8 cellular contexts compared by ENCODE assay signal in genomic region chr12:122368361-122369073, GRCh38. TPM values are rescaled to one million over a fixed set of nuclear protein-coding genes. Genes with fewer than 3 reads are reported as not detected.
A peak's percentile ranks its signal among the peaks of the same experiment; 100 is the strongest.
DNase-seq lines count a peak whose midpoint lies in the region; ATAC-seq and TF ChIP-seq lines count a peak whose summit lies in the region.

No MANE protein-coding gene starts in this region.

- H3K9me3 Mint-ChIP-seq in activated CD4-positive, alpha-beta T cell treated with anti-CD3 and anti-CD28 coated beads for 36 hours (ENCODE audit: low read depth) = no peaks in the 10 kb centered on the region
- no peaks in the 10 kb centered on the region for H3K9me3 Mint-ChIP-seq in WTC11
- H3K9me3 Mint-ChIP-seq in type B pancreatic cell = no peaks in the 10 kb centered on the region

- CTCF ChIA-PET in activated CD4-positive, alpha-beta T cell treated with anti-CD3 and anti-CD28 coated beads for 36 hours (lab: Charles Lee) = interaction anchor here (0.6 to 4.3 kb wide), 3 partner anchors 13 to 104 kb away, joined by 3 to 30 read pairs (median 5); no protein-coding TSS in a partner anchor
- CTCF ChIA-PET in WTC11 (lab: Charles Lee) = interaction anchor here (0.8 to 1.2 kb wide), 2 partner anchors 31 to 32 kb away, joined by 3 to 6 read pairs; no protein-coding TSS in a partner anchor

- peaks cover 26% of the 10 kb centered on the region for H3K4me1 Mint-ChIP-seq in activated CD4-positive, alpha-beta T cell treated with anti-CD3 and anti-CD28 coated beads for 36 hours
- H3K4me1 Mint-ChIP-seq in WTC11 (peaks cover 11% of the 10 kb centered on the region), type B pancreatic cell (ENCODE audit: unreplicated experiment) (peaks cover 8% of the 10 kb centered on the region)

- H3K27ac Mint-ChIP-seq in activated CD4-positive, alpha-beta T cell treated with anti-CD3 and anti-CD28 coated beads for 36 hours = peak overlapping the region; percentile 25
- H3K27ac Mint-ChIP-seq in WTC11 = peak overlapping the region; percentile 9; the same call in 1 of the 2 replicates
- H3K27ac Mint-ChIP-seq in type B pancreatic cell = peak overlapping the region; percentile 84

- ATAC-seq in activated CD4-positive, alpha-beta T cell treated with anti-CD3 and anti-CD28 coated beads for 36 hours = no peak
- no peak for ATAC-seq in WTC11

- H3K27me3 Mint-ChIP-seq in activated CD4-positive, alpha-beta T cell treated with anti-CD3 and anti-CD28 coated beads for 36 hours = no peaks in the 10 kb centered on the region
- H3K27me3 Mint-ChIP-seq in WTC11 (ENCODE audit: low read depth) (no peaks in the 10 kb centered on the region), type B pancreatic cell (no peaks in the 10 kb centered on the region)

- DNase-seq in activated CD4-positive, alpha-beta T cell treated with anti-CD3 and anti-CD28 coated beads for 36 hours = no peak
- DNase-seq in activated CD4-positive, alpha-beta T cell treated with anti-CD3 and anti-CD28 coated beads for 1 hour = no peak
- DNase-seq in WTC11 (ENCODE audit: low spot score) (no peak), left kidney (ENCODE audit: low read depth, low spot score) (peak; percentile 61), type B pancreatic cell (ENCODE audit: extremely low spot score, unreplicated experiment) (no peak), nucleus accumbens (lab: John Stamatoyannopoulos, UW) (no peak), HuH-7.5 (ENCODE audit: low spot score) (no peak), NCI-H524 (lab: John Stamatoyannopoulos, UW) (no peak)

- intact Hi-C loops in activated CD4-positive, alpha-beta T cell treated with anti-CD3 and anti-CD28 coated beads for 36 hours (cut with DNase I, micrococcal nuclease) = no loop called here

- peaks cover 23% of the 10 kb centered on the region for H3K36me3 Mint-ChIP-seq in activated CD4-positive, alpha-beta T cell treated with anti-CD3 and anti-CD28 coated beads for 36 hours (ENCODE audit: low read depth)
- H3K36me3 Mint-ChIP-seq in WTC11 = no peaks in the 10 kb centered on the region; the same call in 1 of the 2 replicates
- peaks cover 19% of the 10 kb centered on the region for H3K36me3 Mint-ChIP-seq in type B pancreatic cell

- POLR2A ChIA-PET in activated CD4-positive, alpha-beta T cell treated with anti-CD3 and anti-CD28 coated beads for 36 hours (lab: Charles Lee) = interaction anchor here (0.6 kb wide), 1 partner anchor 47 kb away, joined by 5 read pairs; no protein-coding TSS in a partner anchor
- POLR2A ChIA-PET in WTC11 (lab: Charles Lee) = no interaction called here

- H3K4me3 Mint-ChIP-seq in activated CD4-positive, alpha-beta T cell treated with anti-CD3 and anti-CD28 coated beads for 36 hours = no peak overlapping the region
- H3K4me3 Mint-ChIP-seq in WTC11 (no peak overlapping the region), type B pancreatic cell (no peak overlapping the region)

- TF ChIP-seq CTCF in WTC11 (IDR thresholded peaks at IDR 0.05) = no peak
- no peak for TF ChIP-seq CTCF in type B pancreatic cell (conservative IDR thresholded peaks at IDR 0.05)

TF ChIP-seq in WTC11, 78 proteins besides CTCF, POLR2A, EP300 and RAD21:
- TF ChIP-seq ATF3 (CRISPR knock-in tag; conservative IDR thresholded peaks at IDR 0.05) (no peak), ETV6 (CRISPR knock-in tag; IDR thresholded peaks at IDR 0.05) (no peak), ZBTB21 (CRISPR knock-in tag; IDR thresholded peaks at IDR 0.05; ENCODE audit: borderline replicate concordance) (no peak), MAX (CRISPR knock-in tag; IDR thresholded peaks at IDR 0.05) (no peak), MXD4 (CRISPR knock-in tag; IDR thresholded peaks at IDR 0.05; ENCODE audit: borderline replicate concordance) (no peak), NFATC4 (CRISPR knock-in tag; IDR thresholded peaks at IDR 0.05) (no peak), USF2 (CRISPR knock-in tag; IDR thresholded peaks at IDR 0.05) (no peak), ZMAT4 (CRISPR knock-in tag; IDR thresholded peaks at IDR 0.05) (no peak), ZNF396 (CRISPR knock-in tag; IDR thresholded peaks at IDR 0.05; ENCODE audit: borderline replicate concordance) (no peak), RORB (CRISPR knock-in tag; IDR thresholded peaks at IDR 0.05) (no peak), ZNF219 (CRISPR knock-in tag; IDR thresholded peaks at IDR 0.05; ENCODE audit: borderline replicate concordance) (no peak), NR2C2 (CRISPR knock-in tag; IDR thresholded peaks at IDR 0.05) (no peak), ZNF281 (CRISPR knock-in tag; IDR thresholded peaks at IDR 0.05) (no peak), STAT6 (CRISPR knock-in tag; conservative IDR thresholded peaks at IDR 0.05; ENCODE audit: low read depth) (no peak), GABPB1 (CRISPR knock-in tag; IDR thresholded peaks at IDR 0.05) (no peak), ZNF138 (CRISPR knock-in tag; conservative IDR thresholded peaks at IDR 0.05) (no peak)

RNA-seq across cellular contexts. Expression of gene CLIP1, which starts 54.0 kb away (rescaled TPM):
- 10 to 100 TPM; 53.9 to 58.6 TPM for total RNA-seq in activated CD4-positive, alpha-beta T cell treated with anti-CD3 and anti-CD28 coated beads for 36 hours
- total RNA-seq in WTC11 (2021) (21.3 to 24.9 TPM (median 21.5 TPM) in 3 replicates), type B pancreatic cell (ENCODE audit: low replicate concordance) (59.1 and 119 TPM in 2 replicates)

Comparison
In these comparisons a context has a peak if more than half of its experiments do, and no peak if none do; other contexts are left out.
1. H3K27ac Mint-ChIP-seq: peak in every context shown above with its lines; median percentile 84 in type B pancreatic cell; 25 in activated CD4-positive, alpha-beta T cell treated with anti-CD3 and anti-CD28 coated beads for 36 hours; 9 in WTC11.